Comparison of ENCODE assay signal across 8 cellular contexts in the genomic region with DNA sequence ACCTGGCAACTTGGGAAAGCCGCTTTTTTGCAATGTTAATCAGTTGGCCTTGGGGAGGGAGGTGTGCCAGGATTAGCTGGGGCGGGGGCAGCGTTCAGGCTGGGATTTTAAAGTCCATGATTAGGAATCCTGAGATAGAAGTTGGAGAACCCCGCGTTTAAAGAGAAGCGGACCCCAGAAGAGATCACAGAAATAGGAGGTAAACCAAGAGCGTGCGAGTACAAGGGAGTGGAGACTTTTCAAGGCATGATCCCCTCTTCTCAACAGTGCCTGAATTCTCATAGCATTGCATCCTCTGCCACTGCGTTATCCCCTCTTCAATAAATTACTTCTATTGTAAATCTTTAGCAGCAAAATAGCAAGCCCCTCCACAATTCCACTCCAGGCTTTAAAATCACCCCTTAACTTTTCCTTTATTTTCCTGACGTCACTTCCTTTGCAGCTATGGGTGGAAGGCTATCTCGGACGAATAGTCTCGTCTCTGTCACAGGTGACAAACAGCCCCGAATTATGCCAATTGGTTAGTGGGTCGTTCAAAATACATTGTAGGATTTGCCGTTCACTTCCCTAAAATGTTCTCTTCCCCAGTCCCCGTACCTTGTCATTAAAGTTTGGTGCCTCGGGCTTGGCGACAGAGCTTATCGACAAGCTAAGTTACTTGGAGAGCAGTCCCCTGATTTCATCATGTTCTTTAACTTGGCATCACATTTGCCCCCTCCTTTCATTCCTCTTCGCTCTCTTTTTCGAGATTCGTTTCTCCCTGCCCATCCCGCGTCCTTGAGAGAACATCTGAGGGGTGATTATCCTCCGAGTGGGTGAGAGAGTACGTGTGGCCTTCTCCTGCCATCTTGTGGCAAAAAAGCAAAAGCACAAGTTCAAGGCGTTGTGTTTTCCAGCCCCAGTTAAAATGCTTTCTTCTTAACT. TPM values are rescaled to one million over a fixed set of nuclear protein-coding genes. Genes with fewer than 3 reads are reported as not detected.
DNase-seq lines count a peak whose midpoint lies in the region; ATAC-seq and TF ChIP-seq lines count a peak whose summit lies in the region.

No MANE protein-coding gene starts in this region.

- H3K9me3 ChIP-seq in HAP-1 (no peaks in the 10 kb centered on the region), duodenal mucosa (ENCODE audit: control insufficient read depth in 1 of 2, low read length in 2 of 2) (no peaks in the 10 kb centered on the region), left lung (no peaks in the 10 kb centered on the region)

- no peaks in the 10 kb centered on the region for H3K27me3 ChIP-seq in HAP-1 (ENCODE audit: low read depth)
- peaks cover 0 to under 1% of the 10 kb centered on the region in 2 donors for H3K27me3 ChIP-seq in duodenal mucosa (ENCODE audit: control insufficient read depth in 1 of 2, insufficient read depth in 2 of 2, low read length in 2 of 2)
- peaks cover 0 to 23% of the 10 kb centered on the region in 2 donors for H3K27me3 ChIP-seq in left lung

- TF ChIP-seq CTCF in left lung (IDR thresholded peaks at IDR 0.05) = peak; percentile 70 to 86

- peak overlapping the region; percentile 64 for H3K27ac ChIP-seq in duodenal mucosa (ENCODE audit: low read depth, low read length)
- peak overlapping the region; percentile 78 to 93 for H3K27ac ChIP-seq in left lung

- peak overlapping the region; percentile 63 for H3K4me3 ChIP-seq in HAP-1
- H3K4me3 ChIP-seq in duodenal mucosa (ENCODE audit: low read depth in 1 of 2, low read length in 2 of 2) = peak overlapping the region; percentile 82 to 97
- peak overlapping the region; percentile 59 to 64 for H3K4me3 ChIP-seq in left lung

- H3K36me3 ChIP-seq in HAP-1 (replicated peaks) (no peaks in the 10 kb centered on the region; the same call in 1 of the 2 replicates), duodenal mucosa (ENCODE audit: control insufficient read depth in 1 of 2, insufficient read depth in 2 of 2, low read length in 2 of 2) (no peaks in the 10 kb centered on the region), left lung (no peaks in the 10 kb centered on the region)

- intact Hi-C loops in left lung (cut with DNase I) = loop anchor here in 1 of 2 donors (10.0 kb wide), 1 partner anchor 750 kb away; a partner anchor contains a TSS

- peak; percentile 67 for ATAC-seq in left lung
- no peak for ATAC-seq in HG03439 (IDR thresholded peaks at IDR 0.05; ENCODE audit: unreplicated experiment)

- in situ Hi-C loops in HAP-1 (cut with MboI; ENCODE audit: low sequenced_read_pairs) = loop anchor here (5.0 kb wide), 2 partner anchors 58 to 738 kb away; a partner anchor contains a TSS

- H3K4me1 ChIP-seq in HAP-1 = peaks cover 29% of the 10 kb centered on the region
- H3K4me1 ChIP-seq in duodenal mucosa (ENCODE audit: control insufficient read depth in 1 of 2, insufficient read depth in 2 of 2, low read length in 2 of 2) = peaks cover 11 to 19% of the 10 kb centered on the region in 2 donors
- H3K4me1 ChIP-seq in left lung = peaks cover 4 to 50% of the 10 kb centered on the region in 2 donors

- DNase-seq in C1 segment of cervical spinal cord (lab: John Stamatoyannopoulos, UW) = peak in 12 of 14 donors; percentile 17 to 74 (median 52)
- DNase-seq in HAP-1 (ENCODE audit: low spot score in 2 of 2) = peak; percentile 80 to 91
- peak; percentile 83 for DNase-seq in NCI-H345 treated with DMSO at 0.1 percent for 48 hours (lab: John Stamatoyannopoulos, UW; ENCODE audit: unreplicated experiment)
- peak; percentile 49 for DNase-seq in activated CD4-positive, alpha-beta T cell treated with anti-CD3 and anti-CD28 coated beads for 1 hour
- peak in 1 of 2 donors; percentile 61 for DNase-seq in left lung
- DNase-seq in stimulated activated CD4-positive, alpha-beta T cell treated with anti-CD3 and anti-CD28 coated beads, Interleukin-4, amount 100 ng/mL, for 1 hour = peak; percentile 45

- peak overlapping the region; percentile 76 to 98 for H3K9ac ChIP-seq in duodenal mucosa (ENCODE audit: low read depth in 1 of 2, low read length in 2 of 2)

RNA-seq across cellular contexts. Expression of a gene that starts 17.1 kb away (rescaled TPM):
- not detected for total RNA-seq in left lung
